In genomic region chr14:20388159-20388558, GRCh38 we compare ENCODE assay signal across 1 cellular context.
TF ChIP-seq lines count a peak whose summit lies in the region.

No MANE protein-coding gene starts in this region.

TF ChIP-seq in SK-N-SH, 30 proteins besides CTCF, POLR2A, EP300 and RAD21 (continued from another document):
- no peak for TF ChIP-seq RXRA (IDR thresholded peaks at IDR 0.05; ENCODE audit: borderline replicate concordance, low read depth)
- TF ChIP-seq POLR2AphosphoS5 (IDR thresholded peaks at IDR 0.05; ENCODE audit: low read depth, low read length): no peak
- TF ChIP-seq YY1 (IDR thresholded peaks at IDR 0.05; ENCODE audit: low read depth): no peak
- no peak for TF ChIP-seq RFX5 (IDR thresholded peaks at IDR 0.05; ENCODE audit: low read length)
- TF ChIP-seq, protein P1, sequence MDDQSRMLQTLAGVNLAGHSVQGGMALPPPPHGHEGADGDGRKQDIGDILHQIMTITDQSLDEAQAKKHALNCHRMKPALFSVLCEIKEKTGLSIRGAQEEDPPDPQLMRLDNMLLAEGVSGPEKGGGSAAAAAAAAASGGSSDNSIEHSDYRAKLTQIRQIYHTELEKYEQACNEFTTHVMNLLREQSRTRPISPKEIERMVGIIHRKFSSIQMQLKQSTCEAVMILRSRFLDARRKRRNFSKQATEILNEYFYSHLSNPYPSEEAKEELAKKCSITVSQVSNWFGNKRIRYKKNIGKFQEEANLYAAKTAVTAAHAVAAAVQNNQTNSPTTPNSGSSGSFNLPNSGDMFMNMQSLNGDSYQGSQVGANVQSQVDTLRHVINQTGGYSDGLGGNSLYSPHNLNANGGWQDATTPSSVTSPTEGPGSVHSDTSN (IDR thresholded peaks at IDR 0.05): no peak
- TF ChIP-seq MEF2A (IDR thresholded peaks at IDR 0.05; ENCODE audit: borderline replicate concordance, low read depth): no peak
